ENCODE assay signal across 17 cellular contexts in genomic region chr3:134755821-134756220, GRCh38. TPM values are rescaled to one million over a fixed set of nuclear protein-coding genes. Genes with fewer than 3 reads are reported as not detected.
"Had no signal": no experiment of that assay in that cellular context is flagged by ENCODE, and none has a peak within 500 bp of the region (broad histone marks: within the 10 kb centered on the region; RNA-seq: fewer than 3 reads in every experiment).

No MANE protein-coding gene starts in this region.

- H3K27me3 ChIP-seq: neutrophil, ovary, right lobe of liver, suprapubic skin, testis, tibial artery, transverse colon, upper lobe of right lung, uterus had no signal

- ATAC-seq: naive thymus-derived CD8-positive, alpha-beta T cell; stimulated activated memory B cell treated with anti-CD40 and anti-IgM and Interleukin-4, amounts not matched to agents 10 μg/mL and 1 μg/mL and 100 μg/mL, for 72 hours had no signal

- H3K4me3 ChIP-seq: ovary, psoas muscle, right lobe of liver, skin epidermis, smooth muscle cell, spleen, suprapubic skin, testis, tibial artery, transverse colon, upper lobe of right lung, uterus had no signal

- H3K27ac ChIP-seq: neutrophil, ovary, parathyroid adenoma, psoas muscle, right lobe of liver, skin epidermis, spleen, suprapubic skin, testis, tibial artery, transverse colon, upper lobe of right lung, uterus had no signal

- H3K4me1 ChIP-seq: parathyroid adenoma, right lobe of liver, spleen, suprapubic skin, tibial artery, transverse colon, upper lobe of right lung, uterus had no signal

- H3K9me3 ChIP-seq: neutrophil, ovary, psoas muscle, right lobe of liver, spleen, suprapubic skin, testis, tibial artery, transverse colon, upper lobe of right lung, uterus had no signal

- DNase-seq: naive thymus-derived CD8-positive, alpha-beta T cell; ovary; spleen; stimulated activated naive CD4-positive, alpha-beta T cell; tibial artery; upper lobe of right lung; uterus had no signal

- H3K36me3 ChIP-seq: neutrophil, ovary, right lobe of liver, spleen, suprapubic skin, tibial artery, transverse colon, upper lobe of right lung, uterus had no signal

RNA-seq across cellular contexts. Expression of gene EPHB1, which starts 39.2 kb away (rescaled TPM):
- total RNA-seq: naive thymus-derived CD8-positive, alpha-beta T cell had no signal
- polyA plus RNA-seq: naive thymus-derived CD8-positive, alpha-beta T cell had no signal
